ENCODE assay signal across 14 cellular contexts in the genomic region with DNA sequence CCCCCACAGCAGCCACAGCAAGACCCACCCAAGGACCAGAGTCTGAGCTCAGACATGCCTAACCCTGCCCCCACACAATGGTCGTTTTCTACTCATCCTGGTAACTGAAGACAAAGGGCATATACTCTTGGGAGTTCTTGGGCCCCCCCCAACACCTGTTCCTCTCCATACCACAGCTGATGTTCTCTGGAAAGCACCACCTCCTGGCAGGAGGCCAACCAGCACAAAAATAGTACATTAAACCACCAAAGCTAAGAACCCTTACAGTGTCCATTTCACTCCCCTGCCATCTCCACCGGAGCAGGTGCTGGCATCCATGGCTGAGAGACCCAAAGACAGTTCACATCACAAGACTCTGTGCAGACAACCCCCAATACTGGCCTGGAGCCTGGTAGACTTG.
DNase-seq lines count a peak whose midpoint lies in the region; FAIRE-seq and TF ChIP-seq lines count a peak whose summit lies in the region.
"Had no signal": no experiment of that assay in that cellular context is flagged by ENCODE, and none has a peak within 500 bp of the region (broad histone marks: within the 10 kb centered on the region; RNA-seq: fewer than 3 reads in every experiment).

No MANE protein-coding gene starts in this region.

- FAIRE-seq in small intestine (lab: Jason Lieb, UNC): no peak

- H3K4me1 ChIP-seq in MM.1S (ENCODE audit: low read length) (no peaks in the 10 kb centered on the region), small intestine (ENCODE audit: control insufficient read depth in 2 of 2, insufficient read depth in 1 of 2, low read depth in 1 of 2, low read length in 1 of 2) (no peaks in the 10 kb centered on the region)
- H3K4me1 ChIP-seq: Caco-2, SJSA1 had no signal

- no peak overlapping the region for H2AFZ ChIP-seq in MM.1S (ENCODE audit: low read length)

- H3K79me2 ChIP-seq in MM.1S (ENCODE audit: low read length): no peaks in the 10 kb centered on the region

- H3K36me3 ChIP-seq in MM.1S (replicated peaks; ENCODE audit: insufficient read depth, low read length): no peaks in the 10 kb centered on the region
- no peaks in the 10 kb centered on the region for H3K36me3 ChIP-seq in small intestine (ENCODE audit: control insufficient read depth in 2 of 2, insufficient read depth in 2 of 2, low read length in 2 of 2)
- H3K36me3 ChIP-seq: SJSA1 had no signal

- H3K4me2 ChIP-seq in MM.1S (ENCODE audit: low read depth, low read length): no peak overlapping the region

- H3K27me3 ChIP-seq in MM.1S (replicated peaks; ENCODE audit: insufficient read depth, low read length) (no peaks in the 10 kb centered on the region), small intestine (ENCODE audit: control insufficient read depth in 2 of 2, insufficient read depth in 2 of 2, low read length in 2 of 2) (no peaks in the 10 kb centered on the region)
- H3K27me3 ChIP-seq: SJSA1 had no signal

- H3K9me3 ChIP-seq in MM.1S (replicated peaks; ENCODE audit: insufficient read depth, low read length) (no peaks in the 10 kb centered on the region), small intestine (ENCODE audit: control insufficient read depth, low read depth) (no peaks in the 10 kb centered on the region)
- H3K9me3 ChIP-seq: Caco-2, SJSA1 had no signal

- no peak overlapping the region for H3K4me3 ChIP-seq in MM.1S (ENCODE audit: low read length)
- H3K4me3 ChIP-seq in small intestine (ENCODE audit: low read depth in 1 of 2, low read length in 2 of 2): no peak overlapping the region
- H3K4me3 ChIP-seq: SJSA1 had no signal

- H3K9me2 ChIP-seq in MM.1S (replicated peaks; ENCODE audit: insufficient read depth, low read length): no peaks in the 10 kb centered on the region

- DNase-seq in NCI-H748 (lab: John Stamatoyannopoulos, UW; ENCODE audit: unreplicated experiment): peak; percentile 71
- DNase-seq in NCI-H748 treated with DMSO at 0.1 percent for 48 hours (lab: John Stamatoyannopoulos, UW): no peak
- peak; percentile 50 for DNase-seq in MM.1S
- peak; percentile 76 for DNase-seq in NCI-H82 (lab: John Stamatoyannopoulos, UW)
- DNase-seq in small intestine: peak; percentile 80
- no peak for DNase-seq in activated T-cell treated with anti-CD3 and anti-CD28 coated beads, Interleukin-2, amount 50 U/mL, for 48 hours
- DNase-seq in dedifferentiated amniotic fluid mesenchymal stem cell (ENCODE audit: extremely low spot score): no peak
- DNase-seq in NCI-H1092 treated with DMSO at 0.1 percent for 48 hours (lab: John Stamatoyannopoulos, UW): no peak
- DNase-seq: activated CD8-positive, alpha-beta memory T cell treated with anti-CD3 and anti-CD28 coated beads, Interleukin-2, amount 50 U/mL, for 48 hours; activated naive CD4-positive, alpha-beta T cell treated with anti-CD3 and anti-CD28 coated beads, Interleukin-2, amount 10 ng/mL, durations not matched to agents 7 days and 5 days; Caco-2; retina; T1000 had no signal

- no peak overlapping the region for H3K9ac ChIP-seq in MM.1S (ENCODE audit: low read length)

- WGBS in small intestine, 3 donors: 17 to 39% (median 38%) methylated on average over 2 of the region's 2 CpGs

- no peaks in the 10 kb centered on the region for H3F3A ChIP-seq in MM.1S (ENCODE audit: insufficient read depth, low read length)

- H3K27ac ChIP-seq in MM.1S (ENCODE audit: low read length) (no peak overlapping the region), small intestine (ENCODE audit: low read depth in 1 of 2, low read length in 1 of 2) (no peak overlapping the region)
- H3K27ac ChIP-seq: SJSA1 had no signal

- H4K20me1 ChIP-seq in MM.1S (ENCODE audit: insufficient read depth, low read length): no peaks in the 10 kb centered on the region

- TF ChIP-seq CTCF in MM.1S (IDR thresholded peaks at IDR 0.05; ENCODE audit: low read length): no peak

Comparison
In these comparisons a context has a peak if more than half of its experiments do, and no peak if none do; other contexts are left out.
1. DNase-seq: peak in NCI-H748 (single experiment), MM.1S (single experiment), NCI-H82 (single experiment) and small intestine (single experiment); none in NCI-H748 treated with DMSO at 0.1 percent for 48 hours (single experiment), activated T-cell treated with anti-CD3 and anti-CD28 coated beads, Interleukin-2, amount 50 U/mL, for 48 hours (0 of 2), dedifferentiated amniotic fluid mesenchymal stem cell (single experiment) and NCI-H1092 treated with DMSO at 0.1 percent for 48 hours (single experiment).